In genomic region chr11:110088535-110089344, GRCh38 we compare ENCODE assay signal across 18 cellular contexts. TPM values are rescaled to one million over a fixed set of nuclear protein-coding genes. Genes with fewer than 3 reads are reported as not detected.
DNase-seq lines count a peak whose midpoint lies in the region; FAIRE-seq and TF ChIP-seq lines count a peak whose summit lies in the region.
"Had no signal": no experiment of that assay in that cellular context is flagged by ENCODE, and none has a peak within 500 bp of the region (broad histone marks: within the 10 kb centered on the region; RNA-seq: fewer than 3 reads in every experiment).

No MANE protein-coding gene starts in this region.

- intact Hi-C loops in activated naive CD4-positive, alpha-beta T cell treated with anti-CD3 and anti-CD28 coated beads for 36 hours (cut with micrococcal nuclease), result no loop called here
- intact Hi-C loops in ovary (cut with DNase I), result no loop called here

- TF ChIP-seq CTCF in GM12865 (IDR thresholded peaks at IDR 0.05; ENCODE audit: insufficient read depth, low read depth, low read length, missing control alignments) (no peak), astrocyte (IDR thresholded peaks at IDR 0.05; ENCODE audit: insufficient read depth, low read depth, low read length) (no peak), smooth muscle cell (IDR thresholded peaks at IDR 0.05; ENCODE audit: borderline replicate concordance, insufficient read depth, poor library complexity, severe bottlenecking) (no peak), hepatocyte (IDR thresholded peaks at IDR 0.05; ENCODE audit: poor library complexity) (no peak), ovary (IDR thresholded peaks at IDR 0.05) (no peak)

- no peaks in the 10 kb centered on the region for H3K9me2 ChIP-seq in hepatocyte (replicated peaks; ENCODE audit: insufficient read depth)

- TF ChIP-seq POLR2A in GM19193 (IDR thresholded peaks at IDR 0.05; ENCODE audit: extremely low read depth, insufficient read depth, insufficient read length) (peak; percentile 35), ovary (IDR thresholded peaks at IDR 0.05) (no peak)

- H3K9ac ChIP-seq in astrocyte (ENCODE audit: low read length) (no peak overlapping the region), smooth muscle cell (ENCODE audit: low read depth) (peak overlapping the region; percentile 2)

- FAIRE-seq in astrocyte (lab: Jason Lieb, UNC), result no peak

- H3K36me3 ChIP-seq in astrocyte (ENCODE audit: insufficient read depth, low read length), result no peaks in the 10 kb centered on the region
- no peaks in the 10 kb centered on the region for H3K36me3 ChIP-seq in smooth muscle cell (ENCODE audit: low read depth)
- no peaks in the 10 kb centered on the region for H3K36me3 ChIP-seq in hepatocyte (replicated peaks; ENCODE audit: insufficient read depth, low read depth)
- H3K36me3 ChIP-seq in ovary, result no peaks in the 10 kb centered on the region
- H3K36me3 ChIP-seq: Peyer's patch, SJCRH30 had no signal

- no peaks in the 10 kb centered on the region for H3F3A ChIP-seq in smooth muscle cell (ENCODE audit: low read depth)

- H3K27me3 ChIP-seq in astrocyte (ENCODE audit: insufficient read depth, low read length) (no peaks in the 10 kb centered on the region), smooth muscle cell (ENCODE audit: low read depth) (no peaks in the 10 kb centered on the region), hepatocyte (no peaks in the 10 kb centered on the region), ovary (no peaks in the 10 kb centered on the region)
- H3K27me3 ChIP-seq: Peyer's patch, SJCRH30 had no signal

- H3K27ac ChIP-seq in astrocyte (ENCODE audit: low read depth, low read length) (no peak overlapping the region), smooth muscle cell (ENCODE audit: low read depth) (peak overlapping the region; percentile 82), hepatocyte (no peak overlapping the region), ovary (no peak overlapping the region)
- H3K27ac ChIP-seq: Peyer's patch, SJCRH30 had no signal

- DNase-seq in GM12865 (ENCODE audit: low read depth), result no peak
- no peak for DNase-seq in astrocyte (ENCODE audit: low read depth)
- no peak for DNase-seq in smooth muscle cell (lab: John Stamatoyannopoulos, UW; ENCODE audit: unreplicated experiment)
- DNase-seq in hepatocyte (ENCODE audit: low spot score), result no peak
- DNase-seq in activated naive CD4-positive, alpha-beta T cell treated with anti-CD3 and anti-CD28 coated beads for 36 hours, result no peak
- DNase-seq in ovary, result no peak
- DNase-seq: CD4-positive, CD25-positive, alpha-beta regulatory T cell; DMS79; NCI-H1694; NCI-H2081; NCI-H2171; NCI-H524 treated with DMSO at 0.1 percent for 48 hours; NCI-H82; Peyer's patch; SJCRH30 had no signal

- H3K4me2 ChIP-seq in astrocyte (ENCODE audit: low read length) (peak overlapping the region; percentile 25), smooth muscle cell (peak overlapping the region; percentile 2), hepatocyte (no peak overlapping the region)
- H3K4me2 ChIP-seq: GM23338 had no signal

- H3K4me1 ChIP-seq in astrocyte (ENCODE audit: insufficient read depth, low read length), result no peaks in the 10 kb centered on the region
- no peaks in the 10 kb centered on the region for H3K4me1 ChIP-seq in smooth muscle cell (ENCODE audit: low read depth)
- no peaks in the 10 kb centered on the region for H3K4me1 ChIP-seq in hepatocyte (ENCODE audit: insufficient read depth)
- no peaks in the 10 kb centered on the region for H3K4me1 ChIP-seq in ovary (ENCODE audit: insufficient read depth)
- H3K4me1 ChIP-seq: SJCRH30 had no signal

- H4K20me1 ChIP-seq in astrocyte (ENCODE audit: insufficient read depth, low read length) (no peaks in the 10 kb centered on the region), smooth muscle cell (ENCODE audit: low read depth) (no peaks in the 10 kb centered on the region), hepatocyte (ENCODE audit: insufficient read depth, poor library complexity, severe bottlenecking) (no peaks in the 10 kb centered on the region)

- H3K9me3 ChIP-seq in astrocyte (ENCODE audit: insufficient read depth, low read depth, low read length), result no peaks in the 10 kb centered on the region
- H3K9me3 ChIP-seq in smooth muscle cell (replicated peaks; ENCODE audit: low read depth), result no peaks in the 10 kb centered on the region
- no peaks in the 10 kb centered on the region for H3K9me3 ChIP-seq in hepatocyte (ENCODE audit: low read depth)
- H3K9me3 ChIP-seq in ovary, result no peaks in the 10 kb centered on the region
- H3K9me3 ChIP-seq: Peyer's patch, SJCRH30 had no signal

- H3K4me1 Mint-ChIP-seq in astrocyte (ENCODE audit: low read depth, unreplicated experiment), result peaks cover 12% of the 10 kb centered on the region
- peaks cover 6% of the 10 kb centered on the region for H3K4me1 Mint-ChIP-seq in activated naive CD4-positive, alpha-beta T cell treated with anti-CD3 and anti-CD28 coated beads for 36 hours (ENCODE audit: low read depth)

- TF ChIP-seq EP300 in ovary (IDR thresholded peaks at IDR 0.05), result no peak

- peak overlapping the region; percentile 13; the same call in 1 of the 2 replicates for H3K4me3 ChIP-seq in GM12865 (ENCODE audit: low read depth, low read length)
- no peak overlapping the region for H3K4me3 ChIP-seq in astrocyte (ENCODE audit: insufficient read depth, low read depth, low read length)
- H3K4me3 ChIP-seq in smooth muscle cell, result no peak overlapping the region
- no peak overlapping the region for H3K4me3 ChIP-seq in hepatocyte
- no peak overlapping the region for H3K4me3 ChIP-seq in ovary
- H3K4me3 ChIP-seq: GM23338, Peyer's patch, SJCRH30 had no signal

- H3K27ac Mint-ChIP-seq in astrocyte (ENCODE audit: unreplicated experiment), result peak overlapping the region; percentile 58
- no peak overlapping the region for H3K27ac Mint-ChIP-seq in activated naive CD4-positive, alpha-beta T cell treated with anti-CD3 and anti-CD28 coated beads for 36 hours
- H3K27ac Mint-ChIP-seq: CD4-positive, CD25-positive, alpha-beta regulatory T cell; GM23338 had no signal

- no peak overlapping the region for H3K4me3 Mint-ChIP-seq in astrocyte (ENCODE audit: unreplicated experiment)
- H3K4me3 Mint-ChIP-seq in activated naive CD4-positive, alpha-beta T cell treated with anti-CD3 and anti-CD28 coated beads for 36 hours, result no peak overlapping the region
- H3K4me3 Mint-ChIP-seq: CD4-positive, CD25-positive, alpha-beta regulatory T cell; GM23338 had no signal

- H3K27me3 Mint-ChIP-seq in astrocyte (ENCODE audit: low read depth, unreplicated experiment), result peaks cover 2% of the 10 kb centered on the region
- peaks cover 26% of the 10 kb centered on the region for H3K27me3 Mint-ChIP-seq in activated naive CD4-positive, alpha-beta T cell treated with anti-CD3 and anti-CD28 coated beads for 36 hours (ENCODE audit: low read depth)

- H2AFZ ChIP-seq in astrocyte (ENCODE audit: low read depth, low read length) (no peak overlapping the region), smooth muscle cell (ENCODE audit: low read depth) (no peak overlapping the region), hepatocyte (no peak overlapping the region)
- H2AFZ ChIP-seq: GM23338 had no signal

- peaks cover 2% of the 10 kb centered on the region for H3K9me3 Mint-ChIP-seq in astrocyte (ENCODE audit: unreplicated experiment)
- no peaks in the 10 kb centered on the region for H3K9me3 Mint-ChIP-seq in activated naive CD4-positive, alpha-beta T cell treated with anti-CD3 and anti-CD28 coated beads for 36 hours
- H3K9me3 Mint-ChIP-seq: CD4-positive, CD25-positive, alpha-beta regulatory T cell; GM23338 had no signal

- H3K79me2 ChIP-seq in astrocyte (ENCODE audit: insufficient read depth, low read length) (no peaks in the 10 kb centered on the region), smooth muscle cell (ENCODE audit: low read depth) (no peaks in the 10 kb centered on the region), hepatocyte (no peaks in the 10 kb centered on the region)

- CTCF ChIA-PET in activated naive CD4-positive, alpha-beta T cell treated with anti-CD3 and anti-CD28 coated beads for 36 hours (lab: Charles Lee), result no interaction called here

- H3K36me3 Mint-ChIP-seq in astrocyte (ENCODE audit: low read depth, unreplicated experiment), result no peaks in the 10 kb centered on the region
- no peaks in the 10 kb centered on the region for H3K36me3 Mint-ChIP-seq in activated naive CD4-positive, alpha-beta T cell treated with anti-CD3 and anti-CD28 coated beads for 36 hours (ENCODE audit: low read depth)
- H3K36me3 Mint-ChIP-seq: CD4-positive, CD25-positive, alpha-beta regulatory T cell had no signal

- 93% methylated on average over 5 of the region's 5 CpGs for WGBS in smooth muscle cell (ENCODE audit: low lambda C conversion rate)
- WGBS in hepatocyte (ENCODE audit: low lambda C conversion rate, missing lambda C conversion rate), result 88% methylated on average over 5 of the region's 5 CpGs
- WGBS in ovary, 3 donors, result 94 to 95% (median 95%) methylated on average over 5 of the region's 5 CpGs

RNA-seq across cellular contexts. Expression of gene ZC3H12C, which starts 4.5 kb away (rescaled TPM):
- total RNA-seq in astrocyte, result 10.4 and 12.0 TPM in 2 replicates
- 10.5 and 10.6 TPM in 2 replicates for total RNA-seq in smooth muscle cell
- polyA plus RNA-seq in smooth muscle cell, result 1.6 and 1.9 TPM in 2 replicates
- 9.7 and 12.3 TPM in 2 replicates for total RNA-seq in hepatocyte
- polyA plus RNA-seq in hepatocyte, result 1.7 and 2.0 TPM in 2 replicates
- total RNA-seq in activated naive CD4-positive, alpha-beta T cell treated with anti-CD3 and anti-CD28 coated beads for 36 hours, result not detected
- 10 to 100 TPM; 10.2 to 21.0 (median 17.7) TPM for total RNA-seq in ovary
- 1 to 10 TPM; 2.5 to 7.5 TPM for polyA plus RNA-seq in ovary
- total RNA-seq: OCI-LY7 had no signal

Comparison
In these comparisons a context has a peak if more than half of its experiments do, and no peak if none do; other contexts are left out.
1. RNA of gene ZC3H12C, which starts 4.5 kb away (total RNA-seq): 10.2 to 21.0 TPM in ovary, 9.7 to 12.3 TPM in hepatocyte, 10.4 to 12.0 TPM in astrocyte and 10.5 to 10.6 TPM in smooth muscle cell; not detected in activated naive CD4-positive, alpha-beta T cell treated with anti-CD3 and anti-CD28 coated beads for 36 hours; every median in the first group is over 10 times any median in the second.